ENCODE assay signal across 14 cellular contexts in the genomic region with DNA sequence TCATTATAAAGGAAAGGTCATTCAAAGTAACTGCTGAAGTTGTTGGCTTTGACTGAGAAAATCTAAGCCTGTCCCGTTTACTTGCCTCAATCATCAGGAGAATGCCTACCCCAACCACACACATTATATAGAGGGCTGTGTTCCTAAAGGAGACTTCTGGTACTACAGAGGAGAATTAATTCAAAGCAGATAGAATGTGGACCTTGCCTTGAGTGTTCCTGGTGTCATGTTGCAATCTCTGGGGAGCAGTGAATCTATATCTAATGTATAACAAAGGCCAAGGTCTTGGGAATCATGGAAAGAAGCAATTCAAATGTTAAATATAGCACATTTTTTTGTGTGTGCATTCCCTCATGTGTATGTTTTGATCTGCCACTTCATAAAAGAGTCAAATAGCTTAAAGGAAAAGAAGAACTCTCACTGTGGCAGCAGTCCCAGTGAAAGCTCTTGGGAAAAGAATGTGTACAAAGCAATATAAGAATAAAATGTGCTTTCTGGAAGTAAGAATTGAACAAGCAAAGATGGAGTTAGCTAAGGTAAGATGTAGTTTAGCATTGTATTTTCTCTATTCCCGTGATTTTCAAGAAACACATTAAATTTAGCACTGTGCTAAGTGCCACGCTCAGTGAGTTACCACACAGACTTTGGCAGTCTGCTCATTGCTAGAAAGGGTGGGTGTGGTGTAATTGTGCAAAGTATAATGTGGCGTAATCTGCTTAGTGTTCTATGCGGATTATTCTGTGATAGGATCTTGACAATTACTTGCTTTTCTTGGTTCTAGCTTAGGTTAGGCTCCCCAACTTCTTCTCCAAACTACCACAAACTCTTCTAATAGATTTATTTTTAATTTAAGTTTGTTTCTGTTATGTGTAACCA. TPM values are rescaled to one million over a fixed set of nuclear protein-coding genes. Genes with fewer than 3 reads are reported as not detected.
DNase-seq lines count a peak whose midpoint lies in the region; ATAC-seq and TF ChIP-seq lines count a peak whose summit lies in the region.
"Had no signal": no experiment of that assay in that cellular context is flagged by ENCODE, and none has a peak within 500 bp of the region (broad histone marks: within the 10 kb centered on the region; RNA-seq: fewer than 3 reads in every experiment).

No MANE protein-coding gene starts in this region.

- H3K4me3 Mint-ChIP-seq in nephron progenitor cell = no peak overlapping the region
- H3K4me3 Mint-ChIP-seq in CD8-positive, alpha-beta T cell = no peak overlapping the region
- H3K4me3 Mint-ChIP-seq in stimulated activated naive CD8-positive, alpha-beta T cell treated with anti-CD3 and anti-CD28 coated beads, Interleukin-15, amount 100 ng/mL, for 72 hours = no peak overlapping the region
- H3K4me3 Mint-ChIP-seq: activated naive CD4-positive, alpha-beta T cell treated with anti-CD3 and anti-CD28 coated beads for 36 hours; CD14-positive monocyte had no signal

- no peaks in the 10 kb centered on the region for H3K36me3 Mint-ChIP-seq in nephron progenitor cell (ENCODE audit: low read depth)
- H3K36me3 Mint-ChIP-seq in CD8-positive, alpha-beta T cell = no peaks in the 10 kb centered on the region
- H3K36me3 Mint-ChIP-seq: CD14-positive monocyte had no signal

- peaks cover 22% of the 10 kb centered on the region for H3K4me1 Mint-ChIP-seq in nephron progenitor cell
- H3K4me1 Mint-ChIP-seq in CD8-positive, alpha-beta T cell (ENCODE audit: low read depth) = no peaks in the 10 kb centered on the region
- H3K4me1 Mint-ChIP-seq in stimulated activated naive CD8-positive, alpha-beta T cell treated with anti-CD3 and anti-CD28 coated beads, Interleukin-15, amount 100 ng/mL, for 72 hours = no peaks in the 10 kb centered on the region
- H3K4me1 Mint-ChIP-seq: CD14-positive monocyte had no signal

- H3K9me3 Mint-ChIP-seq in nephron progenitor cell = no peaks in the 10 kb centered on the region
- no peaks in the 10 kb centered on the region for H3K9me3 Mint-ChIP-seq in CD8-positive, alpha-beta T cell
- no peaks in the 10 kb centered on the region for H3K9me3 Mint-ChIP-seq in stimulated activated naive CD8-positive, alpha-beta T cell treated with anti-CD3 and anti-CD28 coated beads, Interleukin-15, amount 100 ng/mL, for 72 hours
- H3K9me3 Mint-ChIP-seq: activated naive CD4-positive, alpha-beta T cell treated with anti-CD3 and anti-CD28 coated beads for 36 hours had no signal

- DNase-seq in COLO829 (ENCODE audit: low spot score) (peak; percentile 23), NCI-H2171 treated with DMSO at 0.1 percent for 48 hours (lab: John Stamatoyannopoulos, UW) (peak; percentile 52), fibroblast of pulmonary artery (ENCODE audit: low read depth) (peak; percentile 65), nephron progenitor cell (peak; percentile 20)
- DNase-seq in effector CD4-positive, alpha-beta T cell = no peak
- DNase-seq in CD8-positive, alpha-beta T cell = no peak
- no peak for DNase-seq in stimulated activated naive CD8-positive, alpha-beta T cell treated with anti-CD3 and anti-CD28 coated beads, Interleukin-15, amount 100 ng/mL, for 72 hours
- DNase-seq: activated naive CD4-positive, alpha-beta T cell treated with anti-CD3 and anti-CD28 coated beads for 36 hours; PC-3 had no signal

- no peak overlapping the region for H3K27ac Mint-ChIP-seq in nephron progenitor cell
- no peak overlapping the region for H3K27ac Mint-ChIP-seq in CD8-positive, alpha-beta T cell
- H3K27ac Mint-ChIP-seq in stimulated activated naive CD8-positive, alpha-beta T cell treated with anti-CD3 and anti-CD28 coated beads, Interleukin-15, amount 100 ng/mL, for 72 hours = no peak overlapping the region
- H3K27ac Mint-ChIP-seq: activated naive CD4-positive, alpha-beta T cell treated with anti-CD3 and anti-CD28 coated beads for 36 hours; CD14-positive monocyte had no signal

- H3K27ac ChIP-seq in CD8-positive, alpha-beta T cell (ENCODE audit: low read depth, low read length) = no peak overlapping the region

- no peaks in the 10 kb centered on the region for H3K27me3 Mint-ChIP-seq in nephron progenitor cell (ENCODE audit: low read depth, poor library complexity)
- peaks cover 4% of the 10 kb centered on the region for H3K27me3 Mint-ChIP-seq in CD8-positive, alpha-beta T cell (ENCODE audit: low read depth)
- no peaks in the 10 kb centered on the region for H3K27me3 Mint-ChIP-seq in stimulated activated naive CD8-positive, alpha-beta T cell treated with anti-CD3 and anti-CD28 coated beads, Interleukin-15, amount 100 ng/mL, for 72 hours

- TF ChIP-seq CTCF in fibroblast of pulmonary artery (IDR thresholded peaks at IDR 0.05; ENCODE audit: low read length, missing control alignments) = no peak
- TF ChIP-seq CTCF in nephron progenitor cell (IDR thresholded peaks at IDR 0.05) = peak; percentile 15
- no peak for TF ChIP-seq CTCF in CD8-positive, alpha-beta T cell (IDR thresholded peaks at IDR 0.05)

- no peaks in the 10 kb centered on the region for H3K4me1 ChIP-seq in CD8-positive, alpha-beta T cell (ENCODE audit: insufficient read depth, low read length)

- H3K36me3 ChIP-seq in CD8-positive, alpha-beta T cell (ENCODE audit: insufficient read depth, low read length) = no peaks in the 10 kb centered on the region

- no peak for ATAC-seq in CD8-positive, alpha-beta T cell
- ATAC-seq in stimulated activated naive CD8-positive, alpha-beta T cell treated with anti-CD3 and anti-CD28 coated beads, Interleukin-15, amount 100 ng/mL, for 72 hours = no peak
- ATAC-seq in GM19351 (IDR thresholded peaks at IDR 0.05; ENCODE audit: unreplicated experiment) = no peak
- ATAC-seq: activated CD4-positive, CD25-positive, alpha-beta regulatory T cell treated with anti-CD3 and anti-CD28 coated beads, Interleukin-2, amount 50 U/mL, for 24 hours; GM12878; PC-3 had no signal

- H3K9me3 ChIP-seq in CD8-positive, alpha-beta T cell (ENCODE audit: low read length) = no peaks in the 10 kb centered on the region

- POLR2A ChIA-PET in CD8-positive, alpha-beta T cell (lab: Charles Lee) = no interaction called here

- no peaks in the 10 kb centered on the region for H3K27me3 ChIP-seq in CD8-positive, alpha-beta T cell (ENCODE audit: insufficient read depth, low read length)

- CTCF ChIA-PET in CD8-positive, alpha-beta T cell (lab: Charles Lee) = no interaction called here

- intact Hi-C loops in CD8-positive, alpha-beta T cell (cut with DNase I, micrococcal nuclease) = no loop called here

- no peak overlapping the region for H3K4me3 ChIP-seq in fibroblast of pulmonary artery (replicated peaks; ENCODE audit: low read depth, low read length)
- no peak overlapping the region for H3K4me3 ChIP-seq in CD8-positive, alpha-beta T cell (ENCODE audit: low read depth, low read length)
- H3K4me3 ChIP-seq: GM12878, lung had no signal

RNA-seq across cellular contexts. Expression of a gene that starts 13.7 kb away (rescaled TPM):
- not detected for total RNA-seq in CD8-positive, alpha-beta T cell
- total RNA-seq: activated naive CD4-positive, alpha-beta T cell treated with anti-CD3 and anti-CD28 coated beads for 36 hours; GM12878; PC-3 had no signal

Comparison
In these comparisons a context has a peak if more than half of its experiments do, and no peak if none do; other contexts are left out.
1. DNase-seq: peak in COLO829 (single experiment), NCI-H2171 treated with DMSO at 0.1 percent for 48 hours (single experiment), fibroblast of pulmonary artery (single experiment) and nephron progenitor cell (single experiment); none in effector CD4-positive, alpha-beta T cell (single experiment), CD8-positive, alpha-beta T cell (0 of 7) and stimulated activated naive CD8-positive, alpha-beta T cell treated with anti-CD3 and anti-CD28 coated beads, Interleukin-15, amount 100 ng/mL, for 72 hours (0 of 2).